8 cellular contexts compared by ENCODE assay signal in the genomic region with DNA sequence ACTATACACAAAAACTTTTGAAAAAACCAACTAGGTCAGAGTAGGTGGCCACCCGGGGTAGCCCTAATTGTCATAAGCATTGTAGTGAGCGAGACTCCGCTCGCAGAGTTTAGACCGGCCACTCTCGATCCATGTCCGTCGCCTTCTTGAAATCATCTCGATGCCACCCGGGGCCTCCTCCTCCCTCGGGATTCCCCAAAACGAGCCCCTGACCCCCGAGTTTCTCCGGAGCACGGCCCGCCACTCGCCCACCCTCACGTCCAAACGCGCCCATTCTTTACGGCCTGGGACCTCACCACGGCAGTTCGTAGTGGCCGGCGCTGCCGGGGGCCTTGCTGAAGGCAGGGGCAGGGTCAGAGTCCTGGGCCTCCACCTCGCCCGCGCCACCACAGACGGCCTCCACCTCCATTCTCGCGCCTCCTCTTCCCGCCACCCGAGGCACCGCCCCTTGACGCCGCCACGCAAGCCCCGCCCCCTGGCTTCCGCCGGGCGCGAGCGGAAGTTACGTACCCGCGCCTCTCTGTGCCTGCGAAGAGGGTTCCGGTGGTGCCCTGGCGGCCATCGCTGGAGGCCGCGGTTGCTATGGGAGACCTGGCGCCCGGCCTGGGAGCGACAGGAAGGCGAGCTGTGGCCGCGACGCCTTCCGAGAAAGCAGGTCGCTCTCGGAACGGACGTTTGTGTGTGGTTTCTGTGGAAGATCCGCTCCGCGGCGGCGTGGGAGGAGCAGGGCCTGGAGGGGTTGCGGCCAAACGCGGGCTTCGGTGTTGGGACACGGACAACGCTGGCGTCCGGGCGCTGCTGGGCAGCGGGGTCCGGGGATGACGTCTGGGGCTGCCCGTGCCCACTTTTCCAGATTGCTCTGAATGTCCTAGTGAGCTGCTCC. TPM values are rescaled to one million over a fixed set of nuclear protein-coding genes. Genes with fewer than 3 reads are reported as not detected.
DNase-seq lines count a peak whose midpoint lies in the region; ATAC-seq, FAIRE-seq and TF ChIP-seq lines count a peak whose summit lies in the region.

Gene RFC2 (minus strand): TSS at position 425 of the 883 bp plus-strand sequence. CDS start 16 bp downstream, at position 409.

- H4K20me1 ChIP-seq in H1 (replicated peaks in 1 of 2; ENCODE audit: control insufficient read depth in 1 of 2, insufficient read depth in 2 of 2, low read length in 2 of 2): peaks cover 0 to 3% of the 10 kb centered on the region in 2 experiments

- TF ChIP-seq RAD21 in H1 (IDR thresholded peaks at IDR 0.05 in 1 of 2, conservative IDR thresholded peaks at IDR 0.05 in 1 of 2; ENCODE audit: low read depth in 2 of 2, low read length in 2 of 2): peak; percentile 10 to 17; a peak in 2 of 4 replicates

- H4K91ac ChIP-seq in H1 (replicated peaks; ENCODE audit: insufficient read length, low read length): no peak within 1 kb of the TSS
- H4K91ac ChIP-seq in mesenchymal stem cell (ENCODE audit: low read length): peak within 1 kb of the TSS; percentile 98

- TF ChIP-seq EP300 in H1 (IDR thresholded peaks at IDR 0.05; ENCODE audit: borderline replicate concordance in 1 of 2, low read depth in 2 of 2, low read length in 2 of 2): no peak; a peak in 1 of 3 replicates

- H3K4me2 ChIP-seq in H1 (ENCODE audit: insufficient read depth in 1 of 2, low read depth in 2 of 2, low read length in 2 of 2) (peak within 1 kb of the TSS; percentile 68 to 84), mesenchymal stem cell (ENCODE audit: low read length, poor library complexity, severe bottlenecking) (peak within 1 kb of the TSS; percentile 80)

- ATAC-seq in GM19467 (IDR thresholded peaks at IDR 0.05; ENCODE audit: unreplicated experiment): peak; percentile 89

- peak within 1 kb of the TSS; percentile 99 for H4K8ac ChIP-seq in H1 (ENCODE audit: extremely low read depth, insufficient read depth, low read length)
- H4K8ac ChIP-seq in mesenchymal stem cell (ENCODE audit: low read length): peak within 1 kb of the TSS; percentile 95

- peaks cover 3 to 26% of the 10 kb centered on the region in 2 experiments; a peak in 3 of 4 replicates for H3K79me2 ChIP-seq in H1 (ENCODE audit: control insufficient read depth in 1 of 2, insufficient read depth in 2 of 2, low read length in 2 of 2)

- H3K14ac ChIP-seq in H1 (ENCODE audit: insufficient read length): no peak within 1 kb of the TSS
- peak within 1 kb of the TSS in 1 of 2 experiments; percentile 99 for H3K14ac ChIP-seq in mesenchymal stem cell (ENCODE audit: low read length in 2 of 2)

- H2BK20ac ChIP-seq in H1 (ENCODE audit: low read length): no peak within 1 kb of the TSS

- peak within 1 kb of the TSS; percentile 99 for H3K18ac ChIP-seq in H1 (ENCODE audit: extremely low read depth, low read length)
- peak within 1 kb of the TSS; percentile 97 to 99 for H3K18ac ChIP-seq in mesenchymal stem cell (ENCODE audit: low read depth in 1 of 2, low read length in 2 of 2)

- H2BK12ac ChIP-seq in H1 (ENCODE audit: low read depth, low read length) (peak within 1 kb of the TSS; percentile 75; the same call in 1 of the 2 replicates), mesenchymal stem cell (ENCODE audit: low read length in 2 of 2) (peak within 1 kb of the TSS; percentile 38 to 92)

- 0 out of 2 replicates have a peak within 1 kb of the TSS, but pooled peaks have one; percentile 19 for H2AK5ac ChIP-seq in H1 (ENCODE audit: low read depth, low read length)
- H2AK5ac ChIP-seq in mesenchymal stem cell (ENCODE audit: low read length, severe bottlenecking): no peak within 1 kb of the TSS

- peaks cover 14 to 29% (median 19%) of the 10 kb centered on the region in 4 experiments for H3K36me3 ChIP-seq in H1 (ENCODE audit: control insufficient read depth in 2 of 4, insufficient read depth in 4 of 4, low read length in 3 of 4)
- peaks cover 17 to 19% of the 10 kb centered on the region in 2 experiments for H3K36me3 ChIP-seq in mesenchymal stem cell (ENCODE audit: control insufficient read depth in 1 of 2, insufficient read depth in 2 of 2, low read depth in 1 of 2, low read length in 2 of 2)

- H3K27me3 ChIP-seq in H1 (replicated peaks in 1 of 4; ENCODE audit: control insufficient read depth in 3 of 4, extremely low read depth in 1 of 4, insufficient read depth in 3 of 4, low read length in 3 of 4): no peaks in the 10 kb centered on the region
- no peaks in the 10 kb centered on the region for H3K27me3 ChIP-seq in mesenchymal stem cell (ENCODE audit: control insufficient read depth in 1 of 2, insufficient read depth in 1 of 2, low read length in 2 of 2)

- peak in 1 of 3 experiments; percentile 14; a peak in 1 of 4 replicates for TF ChIP-seq CTCF in H1 (IDR thresholded peaks at IDR 0.05; ENCODE audit: control extremely low read depth in 1 of 3, insufficient read depth in 1 of 3, low read depth in 1 of 3, low read length in 3 of 3)

- H3K4me3 ChIP-seq in H1 (ENCODE audit: extremely low read depth in 1 of 4, insufficient read depth in 2 of 4, low read depth in 3 of 4, low read length in 4 of 4): peak within 1 kb of the TSS; percentile 79 to 97 (median 84)
- peak within 1 kb of the TSS; percentile 94 to 100 for H3K4me3 ChIP-seq in mesenchymal stem cell (ENCODE audit: insufficient read depth in 1 of 2, low read depth in 1 of 2, low read length in 2 of 2)

- H3K23ac ChIP-seq in H1 (ENCODE audit: insufficient read length) (no peak within 1 kb of the TSS), mesenchymal stem cell (ENCODE audit: low read length in 2 of 2) (peak within 1 kb of the TSS in 1 of 2 experiments; percentile 99)

- POLR2A ChIA-PET in H1 (lab: Charles Lee; ENCODE audit: partially characterized antibody): interaction anchor here (0.6 to 1.8 kb wide), 9 partner anchors 9 to 145 kb away, joined by 3 to 5 read pairs (median 4); no protein-coding TSS in a partner anchor

- DNase-seq in COLO668 (lab: John Stamatoyannopoulos, UW; ENCODE audit: unreplicated experiment) (peak; percentile 96), HS-5 (ENCODE audit: low read depth) (peak; percentile 84), H1 (ENCODE audit: low read depth in 1 of 2, low spot score in 2 of 2) (peak; percentile 79 to 99), mesenchymal stem cell (peak; percentile 97)
- peak; percentile 95 for DNase-seq in NK-92 treated with Interleukin-12 subunit alpha and Interleukin-12 subunit beta, amount 100 ng/mL, for 24 hours (lab: John Stamatoyannopoulos, UW)
- peak; percentile 90 to 93 for DNase-seq in activated CD8-positive, alpha-beta memory T cell treated with anti-CD3 and anti-CD28 coated beads for 4 hours (ENCODE audit: low read depth in 2 of 2)
- peak; percentile 97 for DNase-seq in stimulated activated CD8-positive, alpha-beta memory T cell treated with anti-CD3 and anti-CD28 coated beads, Interleukin-12 subunit alpha, Interleukin-12 subunit beta, amount 100 ng/mL, for 4 hours (ENCODE audit: low read depth)

- peak within 1 kb of the TSS; percentile 82 to 96 (median 94) for H3K9ac ChIP-seq in H1 (replicated peaks in 1 of 4; ENCODE audit: extremely low read depth in 1 of 4, low read depth in 3 of 4, low read length in 3 of 4)
- H3K9ac ChIP-seq in mesenchymal stem cell (ENCODE audit: low read length): peak within 1 kb of the TSS; percentile 96

- H3K27ac ChIP-seq in H1 (ENCODE audit: low read depth, low read length) (peak within 1 kb of the TSS; percentile 77), mesenchymal stem cell (ENCODE audit: low read length, poor library complexity, severe bottlenecking) (peak within 1 kb of the TSS; percentile 93)

- H3K9me3 ChIP-seq in H1 (ENCODE audit: insufficient read depth in 2 of 2, low read depth in 1 of 2, low read length in 1 of 2) (no peaks in the 10 kb centered on the region), mesenchymal stem cell (ENCODE audit: control insufficient read depth, low read length) (no peaks in the 10 kb centered on the region)

- H2AFZ ChIP-seq in H1 (ENCODE audit: low read length) (peak within 1 kb of the TSS; percentile 47; the same call in 1 of the 2 replicates), mesenchymal stem cell (ENCODE audit: low read depth, low read length) (peak within 1 kb of the TSS; percentile 98)

- peaks cover 3% of the 10 kb centered on the region for H3K23me2 ChIP-seq in H1 (ENCODE audit: low read depth, low read length)

- FAIRE-seq in H1 (lab: Jason Lieb, UNC): no peak

- peaks cover 2% of the 10 kb centered on the region; the same call in 1 of the 2 replicates for H3K79me1 ChIP-seq in H1 (ENCODE audit: low read depth, low read length)
- H3K79me1 ChIP-seq in mesenchymal stem cell (replicated peaks; ENCODE audit: low read length, poor library complexity, severe bottlenecking): peaks cover 18% of the 10 kb centered on the region

- H3K4me1 ChIP-seq in H1 (replicated peaks in 1 of 4; ENCODE audit: control insufficient read depth in 3 of 4, insufficient read depth in 4 of 4, low read length in 3 of 4) (peaks cover 0 to 5% (median 3%) of the 10 kb centered on the region in 4 experiments; a peak in 4 of 7 replicates), mesenchymal stem cell (ENCODE audit: control insufficient read depth, insufficient read depth, low read depth, low read length) (peaks cover 10% of the 10 kb centered on the region)

- WGBS in H1 (ENCODE audit: extremely low coverage in 1 of 2, insufficient coverage in 1 of 2, insufficient read length in 1 of 2, insufficient replicate concordance in 2 of 2, low coverage in 1 of 2, low lambda C conversion rate in 2 of 2, missing lambda C conversion rate in 1 of 2), 2 experiments: 2% methylated on average over 74 of the region's 83 CpGs; no CpG with 5 or more reads in 1 of the 2 experiments
- under 1% methylated on average over 78 of the region's 83 CpGs for WGBS in mesenchymal stem cell

- H3K4ac ChIP-seq in H1 (replicated peaks; ENCODE audit: insufficient read length, low read depth, low read length) (peak within 1 kb of the TSS; percentile 21), mesenchymal stem cell (ENCODE audit: low read depth in 1 of 2, low read length in 2 of 2) (peak within 1 kb of the TSS; percentile 93 to 99)

- H2BK5ac ChIP-seq in H1 (ENCODE audit: low read depth, low read length) (peak within 1 kb of the TSS; percentile 96), mesenchymal stem cell (ENCODE audit: low read depth, low read length, poor library complexity, severe bottlenecking) (peak within 1 kb of the TSS; percentile 86)

- peak; percentile 78 to 84 for TF ChIP-seq POLR2A in H1 (IDR thresholded peaks at IDR 0.05; ENCODE audit: control extremely low read depth in 1 of 2, low read depth in 2 of 2, low read length in 2 of 2)

- CTCF ChIA-PET in H1 (lab: Charles Lee; ENCODE audit: partially characterized antibody): interaction anchor here (0.6 to 1.7 kb wide), 10 partner anchors 12 to 153 kb away, joined by 3 to 6 read pairs (median 3); no protein-coding TSS in a partner anchor

- peak within 1 kb of the TSS; percentile 72; the same call in 1 of the 2 replicates for H2BK15ac ChIP-seq in H1 (ENCODE audit: low read length)
- H2BK15ac ChIP-seq in mesenchymal stem cell (ENCODE audit: low read depth, poor library complexity, severe bottlenecking): peak within 1 kb of the TSS; percentile 99

- no peak within 1 kb of the TSS for H2BK120ac ChIP-seq in H1 (replicated peaks; ENCODE audit: low read depth, low read length)
- peak within 1 kb of the TSS; percentile 93 for H2BK120ac ChIP-seq in mesenchymal stem cell (ENCODE audit: low read depth, low read length)

- H3K56ac ChIP-seq in H1 (replicated peaks; ENCODE audit: insufficient read length, low read depth, low read length): peak within 1 kb of the TSS; percentile 64

- H4K5ac ChIP-seq in H1 (ENCODE audit: insufficient read length, low read depth, low read length): peak within 1 kb of the TSS; percentile 66

RNA-seq across cellular contexts. Expression of gene RFC2, which starts in this region (rescaled TPM):
- total RNA-seq in H1 (2021; fragmentation: NEBNext Ultra II Directional; extraction: Animal tissue kit (Norgen Biotek cat#: 25700)): 85.4 and 90.5 TPM in 2 replicates
- 40.8 and 52.9 TPM in 2 replicates for polyA plus RNA-seq in H1 (2011; rRNA removed)
- 67.0 TPM for polyA plus RNA-seq in H1 (2011; cell fraction: cytosol; rRNA removed)
- polyA plus RNA-seq in H1 (2011; cell fraction: nucleus; rRNA removed): 43.8 TPM
- polyA plus RNA-seq in H1 (2012, experiment 1 of 2): 77.2 to 107 TPM (median 93.2 TPM) in 4 replicates
- polyA plus RNA-seq in H1 (2012, experiment 2 of 2): 90.7 TPM
- 49.5 TPM for polyA plus RNA-seq in H1 (2013, experiment 1 of 2)
- polyA plus RNA-seq in H1 (2013, experiment 2 of 2): 51.4 TPM
- 98.1 and 103 TPM in 2 replicates for polyA minus RNA-seq in H1 (2011; rRNA and poly(A)+ RNA removed)
- polyA minus RNA-seq in H1 (2011; cell fraction: cytosol; rRNA and poly(A)+ RNA removed): 54.5 TPM
- 37.1 TPM for polyA minus RNA-seq in H1 (2011; cell fraction: nucleus; rRNA and poly(A)+ RNA removed)
- polyA plus RNA-seq in mesenchymal stem cell (2013, experiment 1 of 2): 17.3 TPM
- 16.3 TPM for polyA plus RNA-seq in mesenchymal stem cell (2013, experiment 2 of 2)

Comparison
In these comparisons a context has a peak if more than half of its experiments do, and no peak if none do; other contexts are left out.
1. Peak in every context shown above with its lines: DNase-seq, ATAC-seq, H3K4me3 ChIP-seq and H3K27ac ChIP-seq.